21 cellular contexts compared by ENCODE assay signal in the genomic region with DNA sequence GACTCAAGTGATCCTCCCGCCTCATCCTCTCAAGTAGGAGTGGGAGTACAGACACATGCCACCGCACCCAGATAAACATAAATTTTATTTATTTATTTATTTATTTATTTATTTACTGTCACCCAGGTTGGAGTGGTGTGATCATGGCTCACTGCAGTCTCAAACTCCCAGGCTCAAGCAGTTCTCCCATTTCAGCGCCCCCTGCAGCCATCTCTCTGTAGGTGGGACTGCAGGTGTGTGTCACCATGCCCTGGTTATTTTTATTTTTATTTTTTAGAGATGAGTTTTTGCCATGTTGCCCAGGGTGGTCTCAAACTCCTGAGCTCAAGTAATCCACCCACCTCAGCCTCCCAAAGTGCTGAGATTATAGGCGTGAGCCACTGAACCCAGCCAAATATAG.
"Had no signal": no experiment of that assay in that cellular context is flagged by ENCODE, and none has a peak within 500 bp of the region (broad histone marks: within the 10 kb centered on the region; RNA-seq: fewer than 3 reads in every experiment).

No MANE protein-coding gene starts in this region.

- H3K9me3 ChIP-seq: ascending aorta, body of pancreas, SJSA1 had no signal

- H3K36me3 ChIP-seq: ascending aorta, SJSA1 had no signal

- H3K4me1 ChIP-seq: ascending aorta, body of pancreas, SJSA1 had no signal

- H3K4me3 ChIP-seq: ascending aorta, body of pancreas, coronary artery, SJSA1 had no signal

- H3K27ac ChIP-seq: ascending aorta, body of pancreas, coronary artery, SJSA1 had no signal

- ATAC-seq: activated CD8-positive, alpha-beta T cell treated with anti-CD3 and anti-CD28 coated beads, Interleukin-2, amount 10 ng/mL, durations not matched to agents 7 days and 5 days; body of pancreas; SK-N-SH treated with all-trans-retinoic acid at 6 μM for 48 hours; WTC11 had no signal

- H3K27me3 ChIP-seq: ascending aorta, body of pancreas, SJSA1 had no signal

- DNase-seq: activated CD4-positive, alpha-beta T cell treated with anti-CD3 and anti-CD28 coated beads for 48 hours; activated CD4-positive, alpha-beta T cell treated with anti-CD3 and anti-CD28 coated beads, Interleukin-2, amount 50 U/mL, for 4 hours; activated CD4-positive, CD25-positive, alpha-beta regulatory T cell treated with anti-CD3 and anti-CD28 coated beads, Interleukin-2, amount 50 U/mL, for 72 hours; activated CD8-positive, alpha-beta memory T cell treated with anti-CD3 and anti-CD28 coated beads, Interleukin-2, amount 50 U/mL, for 48 hours; activated CD8-positive, alpha-beta T cell treated with anti-CD3 and anti-CD28 coated beads, Interleukin-2, amount 10 ng/mL, durations not matched to agents 7 days and 5 days; activated T-cell treated with anti-CD3 and anti-CD28 coated beads, Interleukin-2, amount 50 U/mL, for 1 hour; central memory CD4-positive, alpha-beta T cell; NCI-H146; NCI-H187 treated with DMSO at 0.1 percent for 48 hours; NCI-H2081 treated with DMSO at 0.1 percent for 48 hours; NCI-H2171 treated with DMSO at 0.1 percent for 48 hours; NCI-H226; NCI-H526; NCI-H82; NK-92 treated with Interleukin-12 subunit alpha and Interleukin-12 subunit beta, amount 100 ng/mL, for 24 hours had no signal
